9 cellular contexts compared by ENCODE assay signal in the genomic region with DNA sequence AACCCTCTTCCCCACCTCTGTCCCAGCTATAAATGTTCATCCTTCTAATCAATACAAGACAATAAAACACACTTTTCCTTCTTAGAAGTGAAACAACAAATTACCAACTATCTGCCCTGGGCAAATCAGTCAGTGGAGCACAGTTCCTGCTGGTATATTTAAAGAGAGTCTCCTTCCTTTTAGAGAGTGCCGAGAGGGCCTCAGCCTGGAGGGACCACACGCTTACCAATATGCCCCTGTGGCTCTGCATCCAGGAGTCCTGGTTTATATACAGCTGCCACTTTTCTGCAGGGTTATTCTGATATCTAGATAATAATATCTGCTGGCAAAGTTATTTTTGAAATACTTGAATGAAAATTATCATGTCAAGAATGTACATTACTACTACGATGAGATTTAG.
"Had no signal": no experiment of that assay in that cellular context is flagged by ENCODE, and none has a peak within 500 bp of the region (broad histone marks: within the 10 kb centered on the region; RNA-seq: fewer than 3 reads in every experiment).

No MANE protein-coding gene starts in this region.

- H3K4me3 ChIP-seq: GM23338 had no signal

- H3K27ac ChIP-seq: KMS-11 had no signal

- DNase-seq: H9, HCEC 1CT, Karpas-422, KBM-7 had no signal

- H3K9ac ChIP-seq: KMS-11 had no signal

- ATAC-seq: GM23338 had no signal

- H2AFZ ChIP-seq: GM23338 had no signal

- FAIRE-seq: H1, H54, HTR-8/SVneo had no signal

- H3K4me2 ChIP-seq: GM23338, KMS-11 had no signal
